In genomic region chr3:45994661-45995369, GRCh38 we compare ENCODE assay signal across 8 cellular contexts. TPM values are rescaled to one million over a fixed set of nuclear protein-coding genes. Genes with fewer than 3 reads are reported as not detected.
DNase-seq lines count a peak whose midpoint lies in the region; ATAC-seq and TF ChIP-seq lines count a peak whose summit lies in the region.

No MANE protein-coding gene starts in this region.

- H3K4me3 ChIP-seq in PC-3 (ENCODE audit: low read length): peak overlapping the region; percentile 100
- peak overlapping the region; percentile 85 for H3K4me3 ChIP-seq in iPS-11a (ENCODE audit: low read depth, low read length)
- peak overlapping the region; percentile 92 to 93 (median 93) for H3K4me3 ChIP-seq in skeletal muscle tissue (ENCODE audit: low read length in 3 of 3)

- H2AFZ ChIP-seq in PC-3 (ENCODE audit: low read length): peak overlapping the region; percentile 98

- ATAC-seq in HG02759 (IDR thresholded peaks at IDR 0.05; ENCODE audit: unreplicated experiment): peak; percentile 22
- peak; percentile 52 for ATAC-seq in PC-3
- ATAC-seq in activated naive CD8-positive, alpha-beta T cell treated with anti-CD3 and anti-CD28 coated beads, Interleukin-2, amount 50 U/mL, for 24 hours: peak; percentile 70
- ATAC-seq in HG03159 (IDR thresholded peaks at IDR 0.05; ENCODE audit: unreplicated experiment): no peak

- H3K36me3 Mint-ChIP-seq in activated naive CD8-positive, alpha-beta T cell treated with anti-CD3 and anti-CD28 coated beads, Interleukin-2, amount 50 U/mL, for 24 hours (ENCODE audit: low read depth): peaks cover 5% of the 10 kb centered on the region

- H3K27ac Mint-ChIP-seq in activated naive CD8-positive, alpha-beta T cell treated with anti-CD3 and anti-CD28 coated beads, Interleukin-2, amount 50 U/mL, for 24 hours: peak overlapping the region; percentile 87

- TF ChIP-seq CTCF in GM13976 (IDR thresholded peaks at IDR 0.05; ENCODE audit: borderline replicate concordance, control extremely low read depth, extremely low read depth, insufficient read depth, missing control alignments) (no peak), PC-3 (conservative IDR thresholded peaks at IDR 0.05; ENCODE audit: low read depth, low read length) (no peak)

- POLR2A ChIA-PET in PC-3 (lab: Charles Lee; ENCODE audit: unreplicated experiment): no interaction called here

- no peaks in the 10 kb centered on the region for H3K9me2 ChIP-seq in PC-3 (replicated peaks; ENCODE audit: low read length)

- peak overlapping the region; percentile 99 for H3K4me2 ChIP-seq in PC-3 (ENCODE audit: low read length)

- intact Hi-C loops in PC-3 (cut with micrococcal nuclease): loop anchor here (1.0 kb wide), 1 partner anchor 9 kb away; no protein-coding TSS in a partner anchor

- in situ Hi-C loops in GM13976 (cut with MboI; ENCODE audit: low sequenced_read_pairs, unreplicated experiment): no loop called here

- H3K4me1 ChIP-seq in PC-3 (ENCODE audit: insufficient read depth, low read length) (peaks cover 19% of the 10 kb centered on the region), skeletal muscle tissue (ENCODE audit: control insufficient read depth in 3 of 3, insufficient read depth in 3 of 3, low read length in 3 of 3) (peaks cover 46 to 58% (median 49%) of the 10 kb centered on the region in 3 donors)

- H3K27me3 ChIP-seq in PC-3 (ENCODE audit: low read length) (no peaks in the 10 kb centered on the region), skeletal muscle tissue (ENCODE audit: control insufficient read depth in 3 of 3, insufficient read depth in 3 of 3, low read length in 3 of 3) (no peaks in the 10 kb centered on the region)

- peaks cover 5% of the 10 kb centered on the region for H3K27me3 Mint-ChIP-seq in activated naive CD8-positive, alpha-beta T cell treated with anti-CD3 and anti-CD28 coated beads, Interleukin-2, amount 50 U/mL, for 24 hours

- peak overlapping the region; percentile 82 for H3K4me3 Mint-ChIP-seq in activated naive CD8-positive, alpha-beta T cell treated with anti-CD3 and anti-CD28 coated beads, Interleukin-2, amount 50 U/mL, for 24 hours

- H3K9me3 Mint-ChIP-seq in activated naive CD8-positive, alpha-beta T cell treated with anti-CD3 and anti-CD28 coated beads, Interleukin-2, amount 50 U/mL, for 24 hours: no peaks in the 10 kb centered on the region

- CTCF ChIA-PET in PC-3 (lab: Charles Lee): interaction anchor here (1.1 kb wide), 1 partner anchor 56 kb away, joined by 3 read pairs; no protein-coding TSS in a partner anchor

- peaks cover 43% of the 10 kb centered on the region for H3K79me2 ChIP-seq in PC-3 (ENCODE audit: low read length)

- H3K4me1 Mint-ChIP-seq in activated naive CD8-positive, alpha-beta T cell treated with anti-CD3 and anti-CD28 coated beads, Interleukin-2, amount 50 U/mL, for 24 hours: peaks cover 50% of the 10 kb centered on the region

- no peaks in the 10 kb centered on the region for H3K9me3 ChIP-seq in PC-3 (ENCODE audit: low read length)
- no peaks in the 10 kb centered on the region for H3K9me3 ChIP-seq in skeletal muscle tissue (ENCODE audit: control insufficient read depth in 3 of 3, low read length in 3 of 3)

- H3K9ac ChIP-seq in PC-3 (ENCODE audit: low read length): peak overlapping the region; percentile 95
- peak overlapping the region; percentile 97 to 100 (median 99) for H3K9ac ChIP-seq in skeletal muscle tissue (ENCODE audit: low read depth in 1 of 3, low read length in 3 of 3)

- DNase-seq in GM13976 (ENCODE audit: low spot score) (peak; percentile 77), PC-3 (peak; percentile 23), GDM1 (lab: John Stamatoyannopoulos, UW) (no peak)
- DNase-seq in activated naive CD8-positive, alpha-beta T cell treated with anti-CD3 and anti-CD28 coated beads, Interleukin-2, amount 50 U/mL, for 24 hours: peak; percentile 61

- H3K36me3 ChIP-seq in PC-3 (ENCODE audit: low read depth, low read length) (no peaks in the 10 kb centered on the region), skeletal muscle tissue (ENCODE audit: control insufficient read depth in 3 of 3, insufficient read depth in 3 of 3, low read length in 3 of 3) (peaks cover 0 to 2% (median 0%) of the 10 kb centered on the region in 3 donors)

- no TSS peak for BruUV-seq in PC-3 (replicated peaks; lab: Mats Ljungman, UMichigan)

- H4K20me1 ChIP-seq in PC-3 (ENCODE audit: low read length): no peaks in the 10 kb centered on the region

- H3F3A ChIP-seq in PC-3 (ENCODE audit: low read length, unreplicated experiment): no peaks in the 10 kb centered on the region

- H3K27ac ChIP-seq in PC-3 (ENCODE audit: low read length) (peak overlapping the region; percentile 53), skeletal muscle tissue (ENCODE audit: low read depth, low read length) (peak overlapping the region; percentile 99)

RNA-seq across cellular contexts. Expression of gene FYCO1, which starts 0.8 kb away (rescaled TPM):
- total RNA-seq in PC-3 (2014; rRNA removed): 15.4 and 16.9 TPM in 2 replicates
- total RNA-seq in skeletal muscle tissue: 16.7 TPM

RNA-seq across cellular contexts. Expression of gene XCR1, which starts 32.5 kb away (rescaled TPM):
- total RNA-seq in PC-3 (2014; rRNA removed) (not detected in 2 replicates), skeletal muscle tissue (not detected)

RNA-seq across cellular contexts. Expression of gene CXCR6, which starts 51.6 kb away (rescaled TPM):
- not detected in 2 replicates for total RNA-seq in PC-3 (2014; rRNA removed)
- total RNA-seq in skeletal muscle tissue: not detected
